8 cellular contexts compared by ENCODE assay signal in the genomic region with DNA sequence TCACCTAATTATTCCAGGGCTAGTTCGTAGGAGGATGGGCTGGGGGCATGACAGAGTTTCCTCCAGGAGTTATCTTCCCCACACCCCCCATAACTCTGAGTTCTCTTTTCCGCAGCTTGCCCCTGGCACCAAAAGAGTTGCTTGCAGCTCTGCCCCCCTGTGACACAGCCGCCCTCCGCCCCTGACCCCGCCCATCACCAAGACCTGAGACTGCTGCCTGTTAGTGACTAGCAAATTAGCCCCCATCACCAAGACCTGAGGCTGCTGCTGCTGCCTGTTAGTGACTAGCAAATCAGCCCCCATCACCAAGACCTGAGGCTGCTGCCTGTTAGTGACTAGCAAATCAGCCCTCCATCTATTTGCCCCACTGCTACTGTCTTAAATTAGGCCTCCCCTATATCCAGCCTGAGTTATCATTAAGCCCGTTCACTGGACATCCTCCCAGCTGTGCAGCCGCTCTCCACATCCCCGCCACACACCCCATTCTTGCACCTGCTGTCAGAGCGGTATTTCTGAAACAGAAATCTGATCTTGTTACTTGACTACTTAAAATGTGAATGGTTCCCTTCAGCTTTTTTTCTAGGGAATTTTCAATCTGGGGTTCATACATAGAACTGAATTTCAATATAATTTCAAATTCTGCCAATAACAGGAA. TPM values are rescaled to one million over a fixed set of nuclear protein-coding genes. Genes with fewer than 3 reads are reported as not detected.
DNase-seq lines count a peak whose midpoint lies in the region; TF ChIP-seq lines count a peak whose summit lies in the region.

No MANE protein-coding gene starts in this region.

- H3K36me3 ChIP-seq in BLaER1 treated with 17β-estradiol and CSF1 and Interleukin-3, amounts not matched to agents 10 nM and 100 nM = peaks cover 0 to 13% (median 0%) of the 10 kb centered on the region in 11 experiments; a peak in 4 of 22 replicates
- no peaks in the 10 kb centered on the region for H3K36me3 ChIP-seq in A673 (ENCODE audit: insufficient read depth, low read length, poor library complexity, severe bottlenecking)

- H3K27me3 ChIP-seq in BLaER1 treated with 17β-estradiol and CSF1 and Interleukin-3, amounts not matched to agents 10 nM and 100 nM = no peaks in the 10 kb centered on the region
- H3K27me3 ChIP-seq in A673 (replicated peaks; ENCODE audit: insufficient read depth, low read depth, low read length, poor library complexity) = no peaks in the 10 kb centered on the region

- CTCF ChIA-PET in A673 (lab: Charles Lee) = no interaction called here

- H3K4me1 ChIP-seq in BLaER1 treated with 17β-estradiol and CSF1 and Interleukin-3, amounts not matched to agents 10 nM and 100 nM = peaks cover 22 to 34% (median 26%) of the 10 kb centered on the region in 10 experiments
- H3K4me1 ChIP-seq in A673 (ENCODE audit: insufficient read depth, low read length, poor library complexity, severe bottlenecking) = peaks cover 21% of the 10 kb centered on the region

- H3K4me2 ChIP-seq in BLaER1 treated with 17β-estradiol and CSF1 and Interleukin-3, amounts not matched to agents 10 nM and 100 nM = peak overlapping the region; percentile 73 to 95 (median 88)

- peaks cover 0 to 20% (median 3%) of the 10 kb centered on the region in 11 experiments; a peak in 11 of 22 replicates for H4K20me1 ChIP-seq in BLaER1 treated with 17β-estradiol and CSF1 and Interleukin-3, amounts not matched to agents 10 nM and 100 nM

- no peak overlapping the region; a peak in 2 of 22 replicates for H3K27ac ChIP-seq in BLaER1 treated with 17β-estradiol and CSF1 and Interleukin-3, amounts not matched to agents 10 nM and 100 nM
- H3K27ac ChIP-seq in A673 (ENCODE audit: low read depth, low read length, poor library complexity, severe bottlenecking) = no peak overlapping the region

- H3K9me3 ChIP-seq in BLaER1 treated with 17β-estradiol and CSF1 and Interleukin-3, amounts not matched to agents 10 nM and 100 nM (replicated peaks in 1 of 11) = no peaks in the 10 kb centered on the region
- H3K9me3 ChIP-seq in A673 (ENCODE audit: low read depth, low read length, poor library complexity, severe bottlenecking) = no peaks in the 10 kb centered on the region

- intact Hi-C loops in A673 (cut with micrococcal nuclease; ENCODE audit: unreplicated experiment) = no loop called here

- peak overlapping the region in 9 of 11 experiments; percentile 76 to 88 (median 82); a peak in 15 of 22 replicates for H3K9ac ChIP-seq in BLaER1 treated with 17β-estradiol and CSF1 and Interleukin-3, amounts not matched to agents 10 nM and 100 nM

- BruUV-seq in A673 (replicated peaks; lab: Mats Ljungman, UMichigan) = no TSS peak

- POLR2A ChIA-PET in A673 (lab: Charles Lee; ENCODE audit: low non-redundant PET) = no interaction called here

- DNase-seq in NCI-H345 treated with DMSO at 0.1 percent for 48 hours (lab: John Stamatoyannopoulos, UW; ENCODE audit: unreplicated experiment) (peak; percentile 30), iPS-NIHi11 (ENCODE audit: low spot score) (peak; percentile 19), NCI-H526 treated with DMSO at 0.1 percent for 48 hours (lab: John Stamatoyannopoulos, UW) (no peak), NCI-H2029 (lab: John Stamatoyannopoulos, UW) (no peak), A673 (ENCODE audit: low spot score) (no peak)
- peak; percentile 47 for DNase-seq in activated gamma-delta T cell treated with anti-CD3 and anti-CD28 coated beads, Interleukin-2, amount 50 U/mL, for 16 hours (ENCODE audit: low read depth)
- DNase-seq in stimulated activated CD8-positive, alpha-beta memory T cell treated with anti-CD3 and anti-CD28 coated beads, Interleukin-2, amount 100 ng/mL, for 48 hours (ENCODE audit: low read depth in 2 of 2) = peak; percentile 33 to 42

- TF ChIP-seq CTCF in A673 (conservative IDR thresholded peaks at IDR 0.05; ENCODE audit: low read depth, low read length) = no peak

- H3K4me3 ChIP-seq in BLaER1 treated with 17β-estradiol and CSF1 and Interleukin-3, amounts not matched to agents 10 nM and 100 nM = peak overlapping the region; percentile 81 to 99 (median 92)
- no peak overlapping the region for H3K4me3 ChIP-seq in A673 (ENCODE audit: low read depth, low read length, poor library complexity, severe bottlenecking)

RNA-seq across cellular contexts. Expression of a gene that starts 1.5 kb away (rescaled TPM):
- total RNA-seq in A673 (2021) = 143 and 150 TPM in 2 replicates

Comparison
In these comparisons a context has a peak if more than half of its experiments do, and no peak if none do; other contexts are left out.
1. DNase-seq: peak in NCI-H345 treated with DMSO at 0.1 percent for 48 hours (single experiment), activated gamma-delta T cell treated with anti-CD3 and anti-CD28 coated beads, Interleukin-2, amount 50 U/mL, for 16 hours (single experiment), iPS-NIHi11 (single experiment) and stimulated activated CD8-positive, alpha-beta memory T cell treated with anti-CD3 and anti-CD28 coated beads, Interleukin-2, amount 100 ng/mL, for 48 hours (2 of 2); none in NCI-H526 treated with DMSO at 0.1 percent for 48 hours (single experiment), NCI-H2029 (single experiment) and A673 (single experiment).